Comparison of ENCODE assay signal across 8 cellular contexts in genomic region chr7:149144996-149145850, GRCh38. TPM values are rescaled to one million over a fixed set of nuclear protein-coding genes. Genes with fewer than 3 reads are reported as not detected.
A peak's percentile ranks its signal among the peaks of the same experiment; 100 is the strongest.
DNase-seq lines count a peak whose midpoint lies in the region; ATAC-seq and TF ChIP-seq lines count a peak whose summit lies in the region.

No MANE protein-coding gene starts in this region.

- H3K27me3 ChIP-seq in HAP-1 (ENCODE audit: low read depth) (no peaks in the 10 kb centered on the region), tibial artery (no peaks in the 10 kb centered on the region)

- CTCF ChIA-PET in activated CD8-positive, alpha-beta T cell treated with anti-CD3 and anti-CD28 coated beads for 36 hours (lab: Charles Lee), result interaction anchor here (0.7 to 4.4 kb wide), 5 partner anchors 14 to 329 kb away, joined by 3 to 52 read pairs (median 9); partner anchors contain the start of gene ZNF425

- H3K4me3 ChIP-seq in HAP-1, result no peak overlapping the region
- no peak overlapping the region for H3K4me3 ChIP-seq in tibial artery

- peak; percentile 34 for DNase-seq in CD1c-positive myeloid dendritic cell (ENCODE audit: extremely low spot score)
- peak; percentile 38 to 87 for DNase-seq in HAP-1 (ENCODE audit: low spot score in 2 of 2)
- no peak for DNase-seq in activated CD8-positive, alpha-beta T cell treated with anti-CD3 and anti-CD28 coated beads for 36 hours
- peak; percentile 59 for DNase-seq in kidney tubule cell (ENCODE audit: low spot score)
- DNase-seq in tibial artery, result no peak

- H3K27me3 Mint-ChIP-seq in activated CD8-positive, alpha-beta T cell treated with anti-CD3 and anti-CD28 coated beads for 36 hours, result no peaks in the 10 kb centered on the region

- H3K4me3 Mint-ChIP-seq in activated CD8-positive, alpha-beta T cell treated with anti-CD3 and anti-CD28 coated beads for 36 hours, result peak overlapping the region; percentile 97

- POLR2A ChIA-PET in activated CD8-positive, alpha-beta T cell treated with anti-CD3 and anti-CD28 coated beads for 36 hours (lab: Charles Lee), result interaction anchor here (1.1 to 3.2 kb wide), 2 partner anchors 19 to 80 kb away, joined by 3 to 34 read pairs; partner anchors contain the start of gene ZNF425

- H3K9me3 Mint-ChIP-seq in activated CD8-positive, alpha-beta T cell treated with anti-CD3 and anti-CD28 coated beads for 36 hours, result no peaks in the 10 kb centered on the region

- H3K36me3 ChIP-seq in HAP-1 (replicated peaks) (no peaks in the 10 kb centered on the region), tibial artery (no peaks in the 10 kb centered on the region)

- H3K36me3 Mint-ChIP-seq in activated CD8-positive, alpha-beta T cell treated with anti-CD3 and anti-CD28 coated beads for 36 hours (ENCODE audit: low read depth), result peaks cover 8% of the 10 kb centered on the region

- H3K4me1 ChIP-seq in HAP-1, result peaks cover 26% of the 10 kb centered on the region
- H3K4me1 ChIP-seq in tibial artery, result peaks cover 0 to 21% (median 11%) of the 10 kb centered on the region in 4 donors

- peaks cover 24% of the 10 kb centered on the region for H3K4me1 Mint-ChIP-seq in activated CD8-positive, alpha-beta T cell treated with anti-CD3 and anti-CD28 coated beads for 36 hours (ENCODE audit: low read depth)

- H3K9me3 ChIP-seq in HAP-1 (no peaks in the 10 kb centered on the region), tibial artery (no peaks in the 10 kb centered on the region)

- no peak for ATAC-seq in activated CD8-positive, alpha-beta T cell treated with anti-CD3 and anti-CD28 coated beads for 36 hours
- no peak for ATAC-seq in GM18502 (IDR thresholded peaks at IDR 0.05; ENCODE audit: poor library complexity, unreplicated experiment)
- no peak for ATAC-seq in HG03139 (IDR thresholded peaks at IDR 0.05; ENCODE audit: unreplicated experiment)
- no peak for ATAC-seq in GM19023 (IDR thresholded peaks at IDR 0.05; ENCODE audit: unreplicated experiment)

- intact Hi-C loops in activated CD8-positive, alpha-beta T cell treated with anti-CD3 and anti-CD28 coated beads for 36 hours (cut with micrococcal nuclease), result no loop called here
- intact Hi-C loops in tibial artery (cut with DNase I; ENCODE audit: low total_unique reads), result no loop called here

- H3K27ac Mint-ChIP-seq in activated CD8-positive, alpha-beta T cell treated with anti-CD3 and anti-CD28 coated beads for 36 hours, result peak overlapping the region; percentile 19

- no peak overlapping the region for H3K27ac ChIP-seq in tibial artery

- in situ Hi-C loops in HAP-1 (cut with MboI; ENCODE audit: low sequenced_read_pairs), result no loop called here

- TF ChIP-seq CTCF in activated CD8-positive, alpha-beta T cell treated with anti-CD3 and anti-CD28 coated beads for 36 hours (IDR thresholded peaks at IDR 0.05), result no peak
- no peak for TF ChIP-seq CTCF in tibial artery (IDR thresholded peaks at IDR 0.05)

RNA-seq across cellular contexts. Expression of gene ZNF398, which starts 2.0 kb away (rescaled TPM):
- total RNA-seq in activated CD8-positive, alpha-beta T cell treated with anti-CD3 and anti-CD28 coated beads for 36 hours, result 1 to 10 TPM; 7.2 to 8.7 TPM

RNA-seq across cellular contexts. Expression of gene ZNF425, which starts 19.1 kb away (rescaled TPM):
- total RNA-seq in activated CD8-positive, alpha-beta T cell treated with anti-CD3 and anti-CD28 coated beads for 36 hours, result under 1 TPM; 0.22 to 0.29 TPM

RNA-seq across cellular contexts. Expression of gene ZNF282, which starts 50.1 kb away (rescaled TPM):
- total RNA-seq in activated CD8-positive, alpha-beta T cell treated with anti-CD3 and anti-CD28 coated beads for 36 hours, result 10 to 100 TPM; 29.3 to 29.7 TPM

RNA-seq across cellular contexts. Expression of gene ZNF786, which starts 54.7 kb away (rescaled TPM):
- total RNA-seq in activated CD8-positive, alpha-beta T cell treated with anti-CD3 and anti-CD28 coated beads for 36 hours, result 1 to 10 TPM; 4.0 to 4.3 TPM

Comparison
In these comparisons a context has a peak if more than half of its experiments do, and no peak if none do; other contexts are left out.
1. DNase-seq: peak in CD1c-positive myeloid dendritic cell (single experiment), HAP-1 (2 of 2) and kidney tubule cell (single experiment); none in activated CD8-positive, alpha-beta T cell treated with anti-CD3 and anti-CD28 coated beads for 36 hours (single experiment) and tibial artery (0 of 2).